Comparison of ENCODE assay signal across 1 cellular context in genomic region chr20:57675773-57676172, GRCh38.
TF ChIP-seq lines count a peak whose summit lies in the region.

No MANE protein-coding gene starts in this region.

TF ChIP-seq in WTC11, 78 proteins besides CTCF, POLR2A, EP300 and RAD21 (continued from another document):
- TF ChIP-seq ZNF138 (CRISPR knock-in tag; conservative IDR thresholded peaks at IDR 0.05) (no peak), ATF3 (CRISPR knock-in tag; conservative IDR thresholded peaks at IDR 0.05) (no peak)
TF ChIP-seq in WTC11: peak in this region for 0.
